8 cellular contexts compared by ENCODE assay signal in genomic region chr4:64158648-64159326, GRCh38.
A peak's percentile ranks its signal among the peaks of the same experiment; 100 is the strongest.
DNase-seq lines count a peak whose midpoint lies in the region; ATAC-seq and TF ChIP-seq lines count a peak whose summit lies in the region.

No MANE protein-coding gene starts in this region.

- H3K36me3 Mint-ChIP-seq in dendritic cell treated with granulocyte-macrophage colony-stimulating factor and Interleukin-4, amounts not matched to agents 40 ng/mL and 50 ng/mL, for 4 days (ENCODE audit: low read depth), result no peaks in the 10 kb centered on the region

- peak; percentile 84 for TF ChIP-seq CTCF in LNCAP (IDR thresholded peaks at IDR 0.05)
- peak; percentile 28 for TF ChIP-seq CTCF in mucosa of descending colon (IDR thresholded peaks at IDR 0.05)
- TF ChIP-seq CTCF in thoracic aorta (IDR thresholded peaks at IDR 0.05), result peak; percentile 44

- intact Hi-C loops in dendritic cell treated with granulocyte-macrophage colony-stimulating factor and Interleukin-4, amounts not matched to agents 40 ng/mL and 50 ng/mL, for 4 days (cut with micrococcal nuclease), result loop anchor here (2.0 kb wide), 1 partner anchor 380 kb away; no protein-coding TSS in a partner anchor
- intact Hi-C loops in mucosa of descending colon (cut with DNase I, micrococcal nuclease), result no loop called here

- no peaks in the 10 kb centered on the region for H3K27me3 ChIP-seq in ACC112 (ENCODE audit: insufficient read depth, low read length)
- H3K27me3 ChIP-seq in thoracic aorta (replicated peaks; ENCODE audit: insufficient read depth), result no peaks in the 10 kb centered on the region

- ATAC-seq in mucosa of descending colon (no peak), thoracic aorta (ENCODE audit: insufficient number of reproducible peaks, low FRiP score, low read depth) (no peak)

- peak overlapping the region; percentile 61 for H3K9ac ChIP-seq in SK-N-MC (ENCODE audit: insufficient read length)

- H3K4me3 Mint-ChIP-seq in dendritic cell treated with granulocyte-macrophage colony-stimulating factor and Interleukin-4, amounts not matched to agents 40 ng/mL and 50 ng/mL, for 4 days, result peak overlapping the region; percentile 23

- H3K36me3 ChIP-seq in ACC112 (ENCODE audit: insufficient read depth, low read length), result no peaks in the 10 kb centered on the region
- H3K36me3 ChIP-seq in SK-N-MC (ENCODE audit: insufficient read depth, low read length), result no peaks in the 10 kb centered on the region
- H3K36me3 ChIP-seq in mucosa of descending colon (ENCODE audit: low read depth), result no peaks in the 10 kb centered on the region
- H3K36me3 ChIP-seq in thoracic aorta, result no peaks in the 10 kb centered on the region

- DNase-seq in GM04503 (ENCODE audit: low read depth) (peak; percentile 6), HCEC 1CT (peak; percentile 8), SK-N-MC (ENCODE audit: low read depth, low spot score) (peak; percentile 72), mucosa of descending colon (peak in 1 of 3 donors; percentile 68), thoracic aorta (ENCODE audit: low spot score) (no peak)

- H3K4me1 ChIP-seq in ACC112 (ENCODE audit: control insufficient read depth, insufficient read depth, low read length, unreplicated experiment) (no peaks in the 10 kb centered on the region), mucosa of descending colon (ENCODE audit: low read depth) (no peaks in the 10 kb centered on the region), thoracic aorta (ENCODE audit: control insufficient read depth in 1 of 2, low read depth in 2 of 2) (no peaks in the 10 kb centered on the region)

- H3K9me3 ChIP-seq in SK-N-MC (ENCODE audit: low read depth, low read length) (no peaks in the 10 kb centered on the region), mucosa of descending colon (no peaks in the 10 kb centered on the region), thoracic aorta (no peaks in the 10 kb centered on the region)

- H3K27ac Mint-ChIP-seq in dendritic cell treated with granulocyte-macrophage colony-stimulating factor and Interleukin-4, amounts not matched to agents 40 ng/mL and 50 ng/mL, for 4 days, result no peak overlapping the region

- no peaks in the 10 kb centered on the region for H3K4me1 Mint-ChIP-seq in dendritic cell treated with granulocyte-macrophage colony-stimulating factor and Interleukin-4, amounts not matched to agents 40 ng/mL and 50 ng/mL, for 4 days (ENCODE audit: low read depth)

- H3K27ac ChIP-seq in ACC112 (ENCODE audit: low read depth, low read length) (no peak overlapping the region), SK-N-MC (no peak overlapping the region), thoracic aorta (no peak overlapping the region)

- H3K27me3 Mint-ChIP-seq in dendritic cell treated with granulocyte-macrophage colony-stimulating factor and Interleukin-4, amounts not matched to agents 40 ng/mL and 50 ng/mL, for 4 days, result no peaks in the 10 kb centered on the region

- peak overlapping the region; percentile 52 for H2AFZ ChIP-seq in ACC112 (ENCODE audit: low read length, unreplicated experiment)

- H3K4me3 ChIP-seq in ACC112 (ENCODE audit: low read depth, low read length), result peak overlapping the region; percentile 71
- peak overlapping the region; percentile 78 for H3K4me3 ChIP-seq in SK-N-MC
- no peak overlapping the region for H3K4me3 ChIP-seq in mucosa of descending colon
- peak overlapping the region; percentile 53 for H3K4me3 ChIP-seq in thoracic aorta

- H3K79me2 ChIP-seq in ACC112 (ENCODE audit: control insufficient read depth, insufficient read depth, low read length, unreplicated experiment), result no peaks in the 10 kb centered on the region

- H3K9me3 Mint-ChIP-seq in dendritic cell treated with granulocyte-macrophage colony-stimulating factor and Interleukin-4, amounts not matched to agents 40 ng/mL and 50 ng/mL, for 4 days, result no peaks in the 10 kb centered on the region

Comparison
In these comparisons a context has a peak if more than half of its experiments do, and no peak if none do; other contexts are left out.
1. CTCF ChIP-seq: peak in every context shown above with its lines; median percentile 84 in LNCAP; 44 in thoracic aorta; 28 in mucosa of descending colon.